In genomic region chr3:14142567-14143270, GRCh38 we compare ENCODE assay signal across 9 cellular contexts. TPM values are rescaled to one million over a fixed set of nuclear protein-coding genes. Genes with fewer than 3 reads are reported as not detected.
DNase-seq lines count a peak whose midpoint lies in the region; ATAC-seq, FAIRE-seq and TF ChIP-seq lines count a peak whose summit lies in the region.
"Had no signal": no experiment of that assay in that cellular context is flagged by ENCODE, and none has a peak within 500 bp of the region (broad histone marks: within the 10 kb centered on the region; RNA-seq: fewer than 3 reads in every experiment).

No MANE protein-coding gene starts in this region.

- no peak overlapping the region for H4K8ac ChIP-seq in H1 (ENCODE audit: extremely low read depth, insufficient read depth, low read length)

- no peak for FAIRE-seq in H1 (lab: Jason Lieb, UNC)

- H3K27me3 ChIP-seq in H1 (replicated peaks in 1 of 4; ENCODE audit: control insufficient read depth in 3 of 4, extremely low read depth in 1 of 4, insufficient read depth in 3 of 4, low read length in 3 of 4) (no peaks in the 10 kb centered on the region), smooth muscle cell (ENCODE audit: low read depth) (no peaks in the 10 kb centered on the region)

- TF ChIP-seq POLR2A in H1 (IDR thresholded peaks at IDR 0.05; ENCODE audit: control extremely low read depth in 1 of 2, low read depth in 2 of 2, low read length in 2 of 2) = no peak

- ATAC-seq in HG03521 (IDR thresholded peaks at IDR 0.05; ENCODE audit: unreplicated experiment) (no peak), HG03135 (IDR thresholded peaks at IDR 0.05; ENCODE audit: unreplicated experiment) (no peak)

- peaks cover 0 to 3% (median under 1%) of the 10 kb centered on the region in 4 experiments; a peak in 4 of 7 replicates for H3K4me1 ChIP-seq in H1 (replicated peaks in 1 of 4; ENCODE audit: control insufficient read depth in 3 of 4, insufficient read depth in 4 of 4, low read length in 3 of 4)
- peaks cover 11% of the 10 kb centered on the region for H3K4me1 ChIP-seq in smooth muscle cell (ENCODE audit: low read depth)

- CTCF ChIA-PET in H1 (lab: Charles Lee; ENCODE audit: partially characterized antibody) = interaction anchor here (0.8 to 4.3 kb wide), 6 partner anchors 10 to 262 kb away, joined by 3 to 22 read pairs (median 5); partner anchors contain the start of gene WNT7A

- H3K9me3 ChIP-seq in H1 (ENCODE audit: insufficient read depth in 2 of 2, low read depth in 1 of 2, low read length in 1 of 2) (no peaks in the 10 kb centered on the region), smooth muscle cell (replicated peaks; ENCODE audit: low read depth) (no peaks in the 10 kb centered on the region)

- POLR2A ChIA-PET in H1 (lab: Charles Lee; ENCODE audit: partially characterized antibody) = interaction anchor here (0.5 to 1.4 kb wide), 3 partner anchors 12 to 324 kb away, joined by 3 to 4 read pairs (median 3); no protein-coding TSS in a partner anchor

- H3K27ac ChIP-seq in H1 (ENCODE audit: low read depth, low read length) (no peak overlapping the region), smooth muscle cell (ENCODE audit: low read depth) (peak overlapping the region; percentile 100)

- TF ChIP-seq CTCF in H1 (IDR thresholded peaks at IDR 0.05; ENCODE audit: control extremely low read depth in 1 of 3, insufficient read depth in 1 of 3, low read depth in 1 of 3, low read length in 3 of 3) = no peak
- TF ChIP-seq CTCF in smooth muscle cell (IDR thresholded peaks at IDR 0.05; ENCODE audit: borderline replicate concordance, insufficient read depth, poor library complexity, severe bottlenecking) = no peak

- no peak overlapping the region for H2BK20ac ChIP-seq in H1 (ENCODE audit: low read length)

- TF ChIP-seq EP300 in H1 (IDR thresholded peaks at IDR 0.05; ENCODE audit: borderline replicate concordance in 1 of 2, low read depth in 2 of 2, low read length in 2 of 2) = no peak

- no peak overlapping the region for H2BK15ac ChIP-seq in H1 (ENCODE audit: low read length)

- no peak overlapping the region for H3K9ac ChIP-seq in H1 (replicated peaks in 1 of 4; ENCODE audit: extremely low read depth in 1 of 4, low read depth in 3 of 4, low read length in 3 of 4)
- peak overlapping the region; percentile 97 for H3K9ac ChIP-seq in smooth muscle cell (ENCODE audit: low read depth)
- H3K9ac ChIP-seq: KMS-11 had no signal

- H3K79me2 ChIP-seq in H1 (ENCODE audit: control insufficient read depth in 1 of 2, insufficient read depth in 2 of 2, low read length in 2 of 2) (no peaks in the 10 kb centered on the region), smooth muscle cell (ENCODE audit: low read depth) (no peaks in the 10 kb centered on the region)

- H3K36me3 ChIP-seq in H1 (ENCODE audit: control insufficient read depth in 2 of 4, insufficient read depth in 4 of 4, low read length in 3 of 4) (peaks cover 0 to 17% (median 8%) of the 10 kb centered on the region in 4 experiments; a peak in 5 of 8 replicates), smooth muscle cell (ENCODE audit: low read depth) (no peaks in the 10 kb centered on the region)

- H3K4me3 ChIP-seq in H1 (ENCODE audit: extremely low read depth in 1 of 4, insufficient read depth in 2 of 4, low read depth in 3 of 4, low read length in 4 of 4) (no peak overlapping the region), smooth muscle cell (no peak overlapping the region)

- H3K4me2 ChIP-seq in H1 (ENCODE audit: insufficient read depth in 1 of 2, low read depth in 2 of 2, low read length in 2 of 2) = no peak overlapping the region
- peak overlapping the region; percentile 82 for H3K4me2 ChIP-seq in smooth muscle cell
- H3K4me2 ChIP-seq: KMS-11 had no signal

- H3K18ac ChIP-seq in H1 (ENCODE audit: extremely low read depth, low read length) = no peak overlapping the region

- no peaks in the 10 kb centered on the region for H3K79me1 ChIP-seq in H1 (ENCODE audit: low read depth, low read length)

- no peak overlapping the region for H3K56ac ChIP-seq in H1 (replicated peaks; ENCODE audit: insufficient read length, low read depth, low read length)

- H4K5ac ChIP-seq in H1 (ENCODE audit: insufficient read length, low read depth, low read length) = no peak overlapping the region

- peak overlapping the region; percentile 14; the same call in 1 of the 2 replicates for H2BK12ac ChIP-seq in H1 (ENCODE audit: low read depth, low read length)

- H2BK120ac ChIP-seq in H1 (replicated peaks; ENCODE audit: low read depth, low read length) = no peak overlapping the region

- H4K20me1 ChIP-seq in H1 (replicated peaks in 1 of 2; ENCODE audit: control insufficient read depth in 1 of 2, insufficient read depth in 2 of 2, low read length in 2 of 2) (peaks cover 2 to 11% of the 10 kb centered on the region in 2 experiments), smooth muscle cell (ENCODE audit: low read depth) (no peaks in the 10 kb centered on the region)

- H3K23ac ChIP-seq in H1 (ENCODE audit: insufficient read length) = no peak overlapping the region

- 88% methylated on average over 8 of the region's 8 CpGs; no CpG with 5 or more reads in 1 of the 2 experiments for WGBS in H1 (ENCODE audit: extremely low coverage in 1 of 2, insufficient coverage in 1 of 2, insufficient read length in 1 of 2, insufficient replicate concordance in 2 of 2, low coverage in 1 of 2, low lambda C conversion rate in 2 of 2, missing lambda C conversion rate in 1 of 2), 2 experiments
- 62% methylated on average over 8 of the region's 8 CpGs for WGBS in smooth muscle cell (ENCODE audit: low lambda C conversion rate)

- H3F3A ChIP-seq in smooth muscle cell (ENCODE audit: low read depth) = peaks cover 25% of the 10 kb centered on the region

- no peak overlapping the region for H2BK5ac ChIP-seq in H1 (ENCODE audit: low read depth, low read length)

- H3K23me2 ChIP-seq in H1 (ENCODE audit: low read depth, low read length) = no peaks in the 10 kb centered on the region

- DNase-seq in DMS79 treated with DMSO at 0.1 percent for 48 hours (lab: John Stamatoyannopoulos, UW) (peak; percentile 36), H1 (ENCODE audit: low read depth in 1 of 2, low spot score in 2 of 2) (no peak), smooth muscle cell (lab: John Stamatoyannopoulos, UW; ENCODE audit: unreplicated experiment) (no peak), NCI-H82 (lab: John Stamatoyannopoulos, UW) (no peak), NCI-H2081 treated with DMSO at 0.1 percent for 48 hours (lab: John Stamatoyannopoulos, UW) (no peak)
- peak; percentile 69 for DNase-seq in activated CD4-positive, alpha-beta T cell treated with anti-CD3 and anti-CD28 coated beads, Interleukin-2, amount 50 U/mL, for 1 hour

- H2AK5ac ChIP-seq in H1 (ENCODE audit: low read depth, low read length) = no peak overlapping the region

- no peak for TF ChIP-seq RAD21 in H1 (IDR thresholded peaks at IDR 0.05 in 1 of 2, conservative IDR thresholded peaks at IDR 0.05 in 1 of 2; ENCODE audit: low read depth in 2 of 2, low read length in 2 of 2)

- H4K91ac ChIP-seq in H1 (replicated peaks; ENCODE audit: insufficient read length, low read length) = no peak overlapping the region

- H3K14ac ChIP-seq in H1 (ENCODE audit: insufficient read length) = no peak overlapping the region

- no peak overlapping the region for H3K4ac ChIP-seq in H1 (replicated peaks; ENCODE audit: insufficient read length, low read depth, low read length)

- H2AFZ ChIP-seq in H1 (ENCODE audit: low read length) = no peak overlapping the region
- H2AFZ ChIP-seq in smooth muscle cell (ENCODE audit: low read depth) = no peak overlapping the region

RNA-seq across cellular contexts. Expression of gene TMEM43, which starts 17.9 kb away (rescaled TPM):
- total RNA-seq in H1 (2021; fragmentation: NEBNext Ultra II Directional; extraction: Animal tissue kit (Norgen Biotek cat#: 25700)) = 27.0 and 27.4 TPM in 2 replicates
- polyA plus RNA-seq in H1 (2011; rRNA removed) (33.7 and 38.2 TPM in 2 replicates), smooth muscle cell (59.0 and 60.1 TPM in 2 replicates)
- polyA plus RNA-seq in H1 (2011; cell fraction: cytosol; rRNA removed) = 33.9 TPM
- polyA plus RNA-seq in H1 (2011; cell fraction: nucleus; rRNA removed) = 39.5 TPM
- polyA plus RNA-seq in H1 (2012, experiment 1 of 2) = 21.2 to 24.6 TPM (median 23.9 TPM) in 4 replicates
- 22.3 TPM for polyA plus RNA-seq in H1 (2012, experiment 2 of 2)
- polyA plus RNA-seq in H1 (2013, experiment 1 of 2) = 34.5 TPM
- polyA plus RNA-seq in H1 (2013, experiment 2 of 2) = 37.3 TPM
- 35.2 and 35.8 TPM in 2 replicates for polyA minus RNA-seq in H1 (2011; rRNA and poly(A)+ RNA removed)
- 14.5 TPM for polyA minus RNA-seq in H1 (2011; cell fraction: cytosol; rRNA and poly(A)+ RNA removed)
- 13.5 TPM for polyA minus RNA-seq in H1 (2011; cell fraction: nucleus; rRNA and poly(A)+ RNA removed)
- total RNA-seq in smooth muscle cell = 76.8 and 81.1 TPM in 2 replicates

RNA-seq across cellular contexts. Expression of gene CHCHD4, which starts 18.0 kb away (rescaled TPM):
- total RNA-seq in H1 (2021; fragmentation: NEBNext Ultra II Directional; extraction: Animal tissue kit (Norgen Biotek cat#: 25700)) = 20.6 and 22.3 TPM in 2 replicates
- polyA plus RNA-seq in H1 (2011; rRNA removed) (10.8 and 15.0 TPM in 2 replicates), smooth muscle cell (9.5 and 12.0 TPM in 2 replicates)
- polyA plus RNA-seq in H1 (2011; cell fraction: cytosol; rRNA removed) = 17.2 TPM
- 4.9 TPM for polyA plus RNA-seq in H1 (2011; cell fraction: nucleus; rRNA removed)
- 17.2 to 24.5 TPM (median 20.8 TPM) in 4 replicates for polyA plus RNA-seq in H1 (2012, experiment 1 of 2)
- 13.2 TPM for polyA plus RNA-seq in H1 (2012, experiment 2 of 2)
- 17.2 TPM for polyA plus RNA-seq in H1 (2013, experiment 1 of 2)
- polyA plus RNA-seq in H1 (2013, experiment 2 of 2) = 16.3 TPM
- polyA minus RNA-seq in H1 (2011; rRNA and poly(A)+ RNA removed) = 9.8 and 11.9 TPM in 2 replicates
- polyA minus RNA-seq in H1 (2011; cell fraction: cytosol; rRNA and poly(A)+ RNA removed) = 8.6 TPM
- 4.8 TPM for polyA minus RNA-seq in H1 (2011; cell fraction: nucleus; rRNA and poly(A)+ RNA removed)
- 8.7 and 11.2 TPM in 2 replicates for total RNA-seq in smooth muscle cell

RNA-seq across cellular contexts. Expression of gene XPC, which starts 35.7 kb away (rescaled TPM):
- 27.3 and 27.7 TPM in 2 replicates for total RNA-seq in H1 (2021; fragmentation: NEBNext Ultra II Directional; extraction: Animal tissue kit (Norgen Biotek cat#: 25700))
- 8.8 and 13.0 TPM in 2 replicates for polyA plus RNA-seq in H1 (2011; rRNA removed)
- polyA plus RNA-seq in H1 (2011; cell fraction: cytosol; rRNA removed) = 14.6 TPM
- 25.3 TPM for polyA plus RNA-seq in H1 (2011; cell fraction: nucleus; rRNA removed)
- polyA plus RNA-seq in H1 (2012, experiment 1 of 2) = 25.3 to 31.0 TPM (median 28.3 TPM) in 4 replicates
- 5.1 TPM for polyA plus RNA-seq in H1 (2012, experiment 2 of 2)
- polyA plus RNA-seq in H1 (2013, experiment 1 of 2) = 20.2 TPM
- polyA plus RNA-seq in H1 (2013, experiment 2 of 2) = 20.5 TPM
- 19.7 and 22.0 TPM in 2 replicates for polyA minus RNA-seq in H1 (2011; rRNA and poly(A)+ RNA removed)
- polyA minus RNA-seq in H1 (2011; cell fraction: cytosol; rRNA and poly(A)+ RNA removed) = 15.0 TPM
- 30.3 TPM for polyA minus RNA-seq in H1 (2011; cell fraction: nucleus; rRNA and poly(A)+ RNA removed)
- 20.9 and 31.1 TPM in 2 replicates for total RNA-seq in smooth muscle cell
- 23.8 and 28.1 TPM in 2 replicates for polyA plus RNA-seq in smooth muscle cell

RNA-seq across cellular contexts. Expression of gene LSM3, which starts 35.9 kb away (rescaled TPM):
- 24.8 and 25.4 TPM in 2 replicates for total RNA-seq in H1 (2021; fragmentation: NEBNext Ultra II Directional; extraction: Animal tissue kit (Norgen Biotek cat#: 25700))
- polyA plus RNA-seq in H1 (2011; rRNA removed) (3.4 and 7.1 TPM in 2 replicates), smooth muscle cell (31.0 and 31.9 TPM in 2 replicates)
- polyA plus RNA-seq in H1 (2011; cell fraction: cytosol; rRNA removed) = 15.4 TPM
- polyA plus RNA-seq in H1 (2011; cell fraction: nucleus; rRNA removed) = 1.3 TPM
- polyA plus RNA-seq in H1 (2012, experiment 1 of 2) = 16.4 to 38.9 TPM (median 17.3 TPM) in 4 replicates
- polyA plus RNA-seq in H1 (2012, experiment 2 of 2) = 21.4 TPM
- polyA plus RNA-seq in H1 (2013, experiment 1 of 2) = 35.7 TPM
- 36.0 TPM for polyA plus RNA-seq in H1 (2013, experiment 2 of 2)
- polyA minus RNA-seq in H1 (2011; rRNA and poly(A)+ RNA removed) = 1.9 and 2.8 TPM in 2 replicates
- polyA minus RNA-seq in H1 (2011; cell fraction: cytosol; rRNA and poly(A)+ RNA removed) = 2.4 TPM
- polyA minus RNA-seq in H1 (2011; cell fraction: nucleus; rRNA and poly(A)+ RNA removed) = 7.5 TPM
- 18.3 and 22.6 TPM in 2 replicates for total RNA-seq in smooth muscle cell

Comparison
In these comparisons a context has a peak if more than half of its experiments do, and no peak if none do; other contexts are left out.
1. DNase-seq: peak in DMS79 treated with DMSO at 0.1 percent for 48 hours (single experiment) and activated CD4-positive, alpha-beta T cell treated with anti-CD3 and anti-CD28 coated beads, Interleukin-2, amount 50 U/mL, for 1 hour (single experiment); none in H1 (0 of 2), smooth muscle cell (single experiment), NCI-H82 (single experiment) and NCI-H2081 treated with DMSO at 0.1 percent for 48 hours (single experiment).